Comparison of ENCODE assay signal across 1 cellular context in genomic region chr16:4359914-4360313, GRCh38.
TF ChIP-seq lines count a peak whose summit lies in the region.

No MANE protein-coding gene starts in this region.

TF ChIP-seq in HepG2, 621 proteins besides CTCF, POLR2A, EP300 and RAD21:
- TF ChIP-seq ZNF552 (CRISPR knock-in tag; IDR thresholded peaks at IDR 0.05; ENCODE audit: borderline replicate concordance) (no peak), ZNF382 (CRISPR knock-in tag; IDR thresholded peaks at IDR 0.05; ENCODE audit: borderline replicate concordance) (no peak), HNRNPK (IDR thresholded peaks at IDR 0.05; ENCODE audit: low read depth, low read length, poor library complexity, severe bottlenecking) (peak; percentile 8)
TF ChIP-seq in HepG2: peak in this region for 1.
